Comparison of ENCODE assay signal across 20 cellular contexts in genomic region chr15:74530771-74531143, GRCh38. TPM values are rescaled to one million over a fixed set of nuclear protein-coding genes. Genes with fewer than 3 reads are reported as not detected.
DNase-seq lines count a peak whose midpoint lies in the region; FAIRE-seq and TF ChIP-seq lines count a peak whose summit lies in the region.
"Had no signal": no experiment of that assay in that cellular context is flagged by ENCODE, and none has a peak within 500 bp of the region (broad histone marks: within the 10 kb centered on the region; RNA-seq: fewer than 3 reads in every experiment).

No MANE protein-coding gene starts in this region.

- no peaks in the 10 kb centered on the region for H4K20me1 ChIP-seq in keratinocyte (ENCODE audit: control insufficient read depth, extremely low read depth, insufficient read depth, low read length)

- H3K27me3 ChIP-seq in brain microvascular endothelial cell (replicated peaks) (no peaks in the 10 kb centered on the region), keratinocyte (ENCODE audit: control insufficient read depth, extremely low read depth, insufficient read depth, low read length) (no peaks in the 10 kb centered on the region), vagina (no peaks in the 10 kb centered on the region)
- H3K27me3 ChIP-seq: body of pancreas, ovary, suprapubic skin had no signal

- DNase-seq in DMS 273 treated with DMSO at 0.1 percent for 48 hours (lab: John Stamatoyannopoulos, UW) (peak; percentile 49), NCI-H524 (lab: John Stamatoyannopoulos, UW) (peak; percentile 97 to 99), brain microvascular endothelial cell (no peak), keratinocyte (ENCODE audit: low read depth, low spot score) (no peak), vagina (ENCODE audit: extremely low spot score in 2 of 2) (no peak), NCI-H187 (lab: John Stamatoyannopoulos, UW) (no peak), hippocampal formation (lab: John Stamatoyannopoulos, UW) (no peak)
- DNase-seq in activated naive CD4-positive, alpha-beta T cell treated with anti-CD3 and anti-CD28 coated beads, Interleukin-2, amount 10 ng/mL, durations not matched to agents 7 days and 5 days = no peak
- DNase-seq: activated CD4-positive, alpha-beta memory T cell treated with anti-CD3 and anti-CD28 coated beads for 36 hours; activated T-cell treated with anti-CD3 and anti-CD28 coated beads, Interleukin-2, amount 50 U/mL, for 24 hours; body of pancreas; CD4-positive, alpha-beta memory T cell; hypothalamus; NCI-H2029 treated with DMSO at 0.1 percent for 48 hours; NCI-H774; ovary; RPMI8226; stimulated activated CD4-positive, alpha-beta T cell treated with anti-CD3 and anti-CD28 coated beads, Interleukin-4, amount 100 ng/mL, for 24 hours had no signal

- H3K4me3 Mint-ChIP-seq in activated naive CD4-positive, alpha-beta T cell treated with anti-CD3 and anti-CD28 coated beads, Interleukin-2, amount 10 ng/mL, durations not matched to agents 7 days and 5 days = no peak overlapping the region
- H3K4me3 Mint-ChIP-seq: activated CD4-positive, alpha-beta memory T cell treated with anti-CD3 and anti-CD28 coated beads for 36 hours; activated T-cell treated with anti-CD3 and anti-CD28 coated beads, Interleukin-2, amount 50 U/mL, for 24 hours; CD4-positive, alpha-beta memory T cell had no signal

- no peak for FAIRE-seq in keratinocyte (lab: Jason Lieb, UNC)

- TF ChIP-seq POLR2A in vagina (IDR thresholded peaks at IDR 0.05) = no peak

- no peaks in the 10 kb centered on the region for H3K4me1 Mint-ChIP-seq in activated naive CD4-positive, alpha-beta T cell treated with anti-CD3 and anti-CD28 coated beads, Interleukin-2, amount 10 ng/mL, durations not matched to agents 7 days and 5 days
- H3K4me1 Mint-ChIP-seq: CD4-positive, alpha-beta memory T cell had no signal

- H3K27ac ChIP-seq in brain microvascular endothelial cell (peak overlapping the region; percentile 68), keratinocyte (ENCODE audit: control insufficient read depth, insufficient read depth, low read length) (peak overlapping the region; percentile 56), vagina (no peak overlapping the region)
- H3K27ac ChIP-seq: body of pancreas, ovary, suprapubic skin had no signal

- in situ Hi-C loops in brain microvascular endothelial cell (cut with HindIII; ENCODE audit: low pct_ligation_motif_present, low sequenced_read_pairs) = no loop called here

- peaks cover 2% of the 10 kb centered on the region for H3K9me1 ChIP-seq in keratinocyte (ENCODE audit: control insufficient read depth, extremely low read depth, insufficient read depth, low read length)

- H3K4me1 ChIP-seq in keratinocyte (ENCODE audit: control insufficient read depth, extremely low read depth, insufficient read depth, low read length) (peaks cover 40% of the 10 kb centered on the region), vagina (no peaks in the 10 kb centered on the region)
- H3K4me1 ChIP-seq: body of pancreas had no signal

- no peak overlapping the region for H3K27ac Mint-ChIP-seq in activated naive CD4-positive, alpha-beta T cell treated with anti-CD3 and anti-CD28 coated beads, Interleukin-2, amount 10 ng/mL, durations not matched to agents 7 days and 5 days
- H3K27ac Mint-ChIP-seq: activated CD4-positive, alpha-beta memory T cell treated with anti-CD3 and anti-CD28 coated beads for 36 hours; activated naive CD4-positive, alpha-beta T cell treated with anti-CD3 and anti-CD28 coated beads, Interleukin-2, amount 50 U/mL, for 72 hours; activated T-cell treated with anti-CD3 and anti-CD28 coated beads, Interleukin-2, amount 50 U/mL, for 24 hours had no signal

- H3K9me3 ChIP-seq in keratinocyte (ENCODE audit: control insufficient read depth, low read depth, low read length) (no peaks in the 10 kb centered on the region), vagina (no peaks in the 10 kb centered on the region)
- H3K9me3 ChIP-seq: body of pancreas, ovary, suprapubic skin had no signal

- TF ChIP-seq CTCF in brain microvascular endothelial cell (IDR thresholded peaks at IDR 0.05; ENCODE audit: low read depth, low read length, missing control alignments) (no peak), keratinocyte (optimal IDR thresholded peaks at IDR 0.05 in 1 of 3, IDR thresholded peaks at IDR 0.05 in 1 of 3, conservative IDR thresholded peaks at IDR 0.05 in 1 of 3; ENCODE audit: extremely low read depth in 1 of 3, insufficient read depth in 2 of 3, low read length in 3 of 3) (no peak), vagina (IDR thresholded peaks at IDR 0.05) (no peak)

- H3K79me2 ChIP-seq in keratinocyte (ENCODE audit: control insufficient read depth, insufficient read depth, low read length) = no peaks in the 10 kb centered on the region

- H3K4me2 ChIP-seq in keratinocyte (ENCODE audit: control insufficient read depth, extremely low read depth, insufficient read depth, low read depth, low read length) = peak overlapping the region; percentile 56

- H3K36me3 ChIP-seq in brain microvascular endothelial cell (replicated peaks) = no peaks in the 10 kb centered on the region
- no peaks in the 10 kb centered on the region for H3K36me3 ChIP-seq in keratinocyte (ENCODE audit: control insufficient read depth in 2 of 2, extremely low read depth in 1 of 2, insufficient read depth in 2 of 2, low read length in 2 of 2)
- no peaks in the 10 kb centered on the region for H3K36me3 ChIP-seq in vagina
- H3K36me3 ChIP-seq: ovary, suprapubic skin had no signal

- H3K36me3 Mint-ChIP-seq in activated naive CD4-positive, alpha-beta T cell treated with anti-CD3 and anti-CD28 coated beads, Interleukin-2, amount 10 ng/mL, durations not matched to agents 7 days and 5 days = no peaks in the 10 kb centered on the region
- H3K36me3 Mint-ChIP-seq: activated CD4-positive, alpha-beta memory T cell treated with anti-CD3 and anti-CD28 coated beads for 36 hours; activated naive CD4-positive, alpha-beta T cell treated with anti-CD3 and anti-CD28 coated beads, Interleukin-2, amount 50 U/mL, for 72 hours; CD4-positive, alpha-beta memory T cell had no signal

- dilution Hi-C loops in keratinocyte (cut with MboI; ENCODE audit: extremely low pct_ligation_motif_present, low sequenced_read_pairs) = no loop called here

- H3K9me3 Mint-ChIP-seq in activated naive CD4-positive, alpha-beta T cell treated with anti-CD3 and anti-CD28 coated beads, Interleukin-2, amount 10 ng/mL, durations not matched to agents 7 days and 5 days = no peaks in the 10 kb centered on the region
- H3K9me3 Mint-ChIP-seq: activated CD4-positive, alpha-beta memory T cell treated with anti-CD3 and anti-CD28 coated beads for 36 hours; activated naive CD4-positive, alpha-beta T cell treated with anti-CD3 and anti-CD28 coated beads, Interleukin-2, amount 50 U/mL, for 72 hours; activated T-cell treated with anti-CD3 and anti-CD28 coated beads, Interleukin-2, amount 50 U/mL, for 24 hours; CD4-positive, alpha-beta memory T cell had no signal

- no peak overlapping the region for H3K4me3 ChIP-seq in brain microvascular endothelial cell (ENCODE audit: low read depth, low read length)
- H3K4me3 ChIP-seq in keratinocyte (ENCODE audit: control insufficient read depth in 2 of 3, extremely low read depth in 1 of 3, insufficient read depth in 2 of 3, low read depth in 1 of 3, low read length in 3 of 3) = no peak overlapping the region
- no peak overlapping the region for H3K4me3 ChIP-seq in vagina
- H3K4me3 ChIP-seq: body of pancreas, ovary, suprapubic skin had no signal

- intact Hi-C loops in vagina (cut with DNase I) = no loop called here

- H2AFZ ChIP-seq in keratinocyte (ENCODE audit: control insufficient read depth, low read length) = no peak overlapping the region

- no peak overlapping the region for H3K9ac ChIP-seq in keratinocyte (ENCODE audit: control insufficient read depth, extremely low read depth, insufficient read depth, low read length)

- no peaks in the 10 kb centered on the region for H3K27me3 Mint-ChIP-seq in activated naive CD4-positive, alpha-beta T cell treated with anti-CD3 and anti-CD28 coated beads, Interleukin-2, amount 10 ng/mL, durations not matched to agents 7 days and 5 days
- H3K27me3 Mint-ChIP-seq: activated CD4-positive, alpha-beta memory T cell treated with anti-CD3 and anti-CD28 coated beads for 36 hours; activated T-cell treated with anti-CD3 and anti-CD28 coated beads, Interleukin-2, amount 50 U/mL, for 24 hours; CD4-positive, alpha-beta memory T cell had no signal

- CTCF ChIA-PET in activated naive CD4-positive, alpha-beta T cell treated with anti-CD3 and anti-CD28 coated beads, Interleukin-2, amount 10 ng/mL, durations not matched to agents 7 days and 5 days (lab: Charles Lee) = no interaction called here

RNA-seq across cellular contexts. Expression of gene ARID3B, which starts 10.3 kb away (rescaled TPM):
- polyA plus RNA-seq in keratinocyte = 3.6 to 3.7 TPM (median 3.6 TPM) in 3 replicates
- 2.6 TPM for polyA plus RNA-seq in keratinocyte (2011; ENCODE audit: low read depth)
- 1.6 and 1.9 TPM in 2 replicates for polyA plus RNA-seq in keratinocyte (2011; cell fraction: cytosol; rRNA removed)
- 9.3 and 11.9 TPM in 2 replicates for polyA plus RNA-seq in keratinocyte (2011; cell fraction: nucleus; rRNA removed)
- polyA plus RNA-seq in keratinocyte (2012; ENCODE audit: low replicate concordance) = 2.8 and 3.5 TPM in 2 replicates
- polyA minus RNA-seq in keratinocyte = 5.2 to 6.6 TPM (median 6.3 TPM) in 3 replicates
- 4.4 TPM for polyA minus RNA-seq in keratinocyte (2011; cell fraction: cytosol; rRNA and poly(A)+ RNA removed)
- 4.5 and 10.6 TPM in 2 replicates for polyA minus RNA-seq in keratinocyte (2011; cell fraction: nucleus; rRNA and poly(A)+ RNA removed)
- 15.2 TPM for total RNA-seq in vagina

Comparison
In these comparisons a context has a peak if more than half of its experiments do, and no peak if none do; other contexts are left out.
1. DNase-seq: peak in DMS 273 treated with DMSO at 0.1 percent for 48 hours (single experiment) and NCI-H524 (2 of 2); none in brain microvascular endothelial cell (single experiment), keratinocyte (single experiment), vagina (0 of 2), NCI-H187 (0 of 2), hippocampal formation (0 of 2) and activated naive CD4-positive, alpha-beta T cell treated with anti-CD3 and anti-CD28 coated beads, Interleukin-2, amount 10 ng/mL, durations not matched to agents 7 days and 5 days (single experiment).